ENCODE assay signal across 1 cellular context in the genomic region with DNA sequence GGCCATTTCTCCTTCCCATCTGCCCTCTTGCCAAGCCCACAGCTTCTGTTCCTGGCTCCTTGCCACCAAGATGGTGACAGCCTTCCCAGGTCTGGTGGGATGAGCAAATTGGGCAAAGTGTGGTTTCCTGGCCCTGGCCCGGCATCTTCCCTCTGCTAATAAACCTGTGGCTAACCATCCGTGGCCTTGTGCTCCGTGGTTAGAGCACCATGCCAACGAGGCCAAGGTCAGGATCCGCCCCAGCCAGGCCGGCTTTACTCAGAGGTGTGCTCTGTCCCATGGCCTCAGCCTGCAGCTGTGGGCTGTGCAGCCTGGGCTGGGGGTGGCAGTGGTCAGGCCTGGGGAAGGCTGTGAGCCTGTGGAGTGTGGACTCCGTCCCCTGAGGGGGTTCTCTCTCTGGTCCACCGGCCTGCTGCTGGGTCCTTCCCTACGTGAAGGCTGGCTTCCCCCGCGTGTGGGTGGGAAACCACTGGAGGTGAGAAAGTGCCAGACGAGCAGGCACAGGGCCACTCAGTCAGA.
A peak's percentile ranks its signal among the peaks of the same experiment; 100 is the strongest.
TF ChIP-seq lines count a peak whose summit lies in the region.

No MANE protein-coding gene starts in this region.

TF ChIP-seq in HepG2, 621 proteins besides CTCF, POLR2A, EP300 and RAD21 (continued from another document):
- TF ChIP-seq, protein P1, sequence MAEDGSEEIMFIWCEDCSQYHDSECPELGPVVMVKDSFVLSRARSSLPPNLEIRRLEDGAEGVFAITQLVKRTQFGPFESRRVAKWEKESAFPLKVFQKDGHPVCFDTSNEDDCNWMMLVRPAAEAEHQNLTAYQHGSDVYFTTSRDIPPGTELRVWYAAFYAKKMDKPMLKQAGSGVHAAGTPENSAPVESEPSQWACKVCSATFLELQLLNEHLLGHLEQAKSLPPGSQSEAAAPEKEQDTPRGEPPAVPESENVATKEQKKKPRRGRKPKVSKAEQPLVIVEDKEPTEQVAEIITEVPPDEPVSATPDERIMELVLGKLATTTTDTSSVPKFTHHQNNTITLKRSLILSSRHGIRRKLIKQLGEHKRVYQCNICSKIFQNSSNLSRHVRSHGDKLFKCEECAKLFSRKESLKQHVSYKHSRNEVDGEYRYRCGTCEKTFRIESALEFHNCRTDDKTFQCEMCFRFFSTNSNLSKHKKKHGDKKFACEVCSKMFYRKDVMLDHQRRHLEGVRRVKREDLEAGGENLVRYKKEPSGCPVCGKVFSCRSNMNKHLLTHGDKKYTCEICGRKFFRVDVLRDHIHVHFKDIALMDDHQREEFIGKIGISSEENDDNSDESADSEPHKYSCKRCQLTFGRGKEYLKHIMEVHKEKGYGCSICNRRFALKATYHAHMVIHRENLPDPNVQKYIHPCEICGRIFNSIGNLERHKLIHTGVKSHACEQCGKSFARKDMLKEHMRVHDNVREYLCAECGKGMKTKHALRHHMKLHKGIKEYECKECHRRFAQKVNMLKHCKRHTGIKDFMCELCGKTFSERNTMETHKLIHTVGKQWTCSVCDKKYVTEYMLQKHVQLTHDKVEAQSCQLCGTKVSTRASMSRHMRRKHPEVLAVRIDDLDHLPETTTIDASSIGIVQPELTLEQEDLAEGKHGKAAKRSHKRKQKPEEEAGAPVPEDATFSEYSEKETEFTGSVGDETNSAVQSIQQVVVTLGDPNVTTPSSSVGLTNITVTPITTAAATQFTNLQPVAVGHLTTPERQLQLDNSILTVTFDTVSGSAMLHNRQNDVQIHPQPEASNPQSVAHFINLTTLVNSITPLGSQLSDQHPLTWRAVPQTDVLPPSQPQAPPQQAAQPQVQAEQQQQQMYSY (CRISPR knock-in tag; IDR thresholded peaks at IDR 0.05): no peak
- TF ChIP-seq, protein P2, sequence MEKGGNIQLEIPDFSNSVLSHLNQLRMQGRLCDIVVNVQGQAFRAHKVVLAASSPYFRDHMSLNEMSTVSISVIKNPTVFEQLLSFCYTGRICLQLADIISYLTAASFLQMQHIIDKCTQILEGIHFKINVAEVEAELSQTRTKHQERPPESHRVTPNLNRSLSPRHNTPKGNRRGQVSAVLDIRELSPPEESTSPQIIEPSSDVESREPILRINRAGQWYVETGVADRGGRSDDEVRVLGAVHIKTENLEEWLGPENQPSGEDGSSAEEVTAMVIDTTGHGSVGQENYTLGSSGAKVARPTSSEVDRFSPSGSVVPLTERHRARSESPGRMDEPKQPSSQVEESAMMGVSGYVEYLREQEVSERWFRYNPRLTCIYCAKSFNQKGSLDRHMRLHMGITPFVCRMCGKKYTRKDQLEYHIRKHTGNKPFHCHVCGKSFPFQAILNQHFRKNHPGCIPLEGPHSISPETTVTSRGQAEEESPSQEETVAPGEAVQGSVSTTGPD (CRISPR knock-in tag; IDR thresholded peaks at IDR 0.05): peak; percentile 87; the same call in 1 of the 2 replicates
- TF ChIP-seq ZNF670 (CRISPR knock-in tag; IDR thresholded peaks at IDR 0.05; ENCODE audit: borderline replicate concordance): no peak
- TF ChIP-seq CENPT (CRISPR knock-in tag; IDR thresholded peaks at IDR 0.05; ENCODE audit: low read depth): no peak
- peak; percentile 57; the same call in 1 of the 2 replicates for TF ChIP-seq ZNF121 (CRISPR knock-in tag; IDR thresholded peaks at IDR 0.05)
- 0 out of 2 replicates have a peak, but pooled peaks have one; percentile 52 for TF ChIP-seq HNRNPL (IDR thresholded peaks at IDR 0.05; ENCODE audit: low read depth, low read length)
- no peak for TF ChIP-seq ZNF24 (IDR thresholded peaks at IDR 0.05)
- no peak for TF ChIP-seq SOX13 (IDR thresholded peaks at IDR 0.05)
- peak in 1 of 2 experiments; percentile 71; a peak in 2 of 4 replicates for TF ChIP-seq SOX13 (CRISPR knock-in tag; conservative IDR thresholded peaks at IDR 0.05 in 1 of 2, IDR thresholded peaks at IDR 0.05 in 1 of 2)
- TF ChIP-seq NR2C2 (CRISPR knock-in tag; IDR thresholded peaks at IDR 0.05; ENCODE audit: borderline replicate concordance): peak; percentile 28; the same call in 1 of the 2 replicates
- TF ChIP-seq, protein P3, sequence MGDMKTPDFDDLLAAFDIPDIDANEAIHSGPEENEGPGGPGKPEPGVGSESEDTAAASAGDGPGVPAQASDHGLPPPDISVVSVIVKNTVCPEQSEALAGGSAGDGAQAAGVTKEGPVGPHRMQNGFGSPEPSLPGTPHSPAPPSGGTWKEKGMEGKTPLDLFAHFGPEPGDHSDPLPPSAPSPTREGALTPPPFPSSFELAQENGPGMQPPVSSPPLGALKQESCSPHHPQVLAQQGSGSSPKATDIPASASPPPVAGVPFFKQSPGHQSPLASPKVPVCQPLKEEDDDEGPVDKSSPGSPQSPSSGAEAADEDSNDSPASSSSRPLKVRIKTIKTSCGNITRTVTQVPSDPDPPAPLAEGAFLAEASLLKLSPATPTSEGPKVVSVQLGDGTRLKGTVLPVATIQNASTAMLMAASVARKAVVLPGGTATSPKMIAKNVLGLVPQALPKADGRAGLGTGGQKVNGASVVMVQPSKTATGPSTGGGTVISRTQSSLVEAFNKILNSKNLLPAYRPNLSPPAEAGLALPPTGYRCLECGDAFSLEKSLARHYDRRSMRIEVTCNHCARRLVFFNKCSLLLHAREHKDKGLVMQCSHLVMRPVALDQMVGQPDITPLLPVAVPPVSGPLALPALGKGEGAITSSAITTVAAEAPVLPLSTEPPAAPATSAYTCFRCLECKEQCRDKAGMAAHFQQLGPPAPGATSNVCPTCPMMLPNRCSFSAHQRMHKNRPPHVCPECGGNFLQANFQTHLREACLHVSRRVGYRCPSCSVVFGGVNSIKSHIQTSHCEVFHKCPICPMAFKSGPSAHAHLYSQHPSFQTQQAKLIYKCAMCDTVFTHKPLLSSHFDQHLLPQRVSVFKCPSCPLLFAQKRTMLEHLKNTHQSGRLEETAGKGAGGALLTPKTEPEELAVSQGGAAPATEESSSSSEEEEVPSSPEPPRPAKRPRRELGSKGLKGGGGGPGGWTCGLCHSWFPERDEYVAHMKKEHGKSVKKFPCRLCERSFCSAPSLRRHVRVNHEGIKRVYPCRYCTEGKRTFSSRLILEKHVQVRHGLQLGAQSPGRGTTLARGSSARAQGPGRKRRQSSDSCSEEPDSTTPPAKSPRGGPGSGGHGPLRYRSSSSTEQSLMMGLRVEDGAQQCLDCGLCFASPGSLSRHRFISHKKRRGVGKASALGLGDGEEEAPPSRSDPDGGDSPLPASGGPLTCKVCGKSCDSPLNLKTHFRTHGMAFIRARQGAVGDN (CRISPR knock-in tag; IDR thresholded peaks at IDR 0.05): peak; percentile 94
- TF ChIP-seq U2AF1 (optimal IDR thresholded peaks at IDR 0.05; ENCODE audit: low read depth, low read length): no peak
- TF ChIP-seq, protein P4, sequence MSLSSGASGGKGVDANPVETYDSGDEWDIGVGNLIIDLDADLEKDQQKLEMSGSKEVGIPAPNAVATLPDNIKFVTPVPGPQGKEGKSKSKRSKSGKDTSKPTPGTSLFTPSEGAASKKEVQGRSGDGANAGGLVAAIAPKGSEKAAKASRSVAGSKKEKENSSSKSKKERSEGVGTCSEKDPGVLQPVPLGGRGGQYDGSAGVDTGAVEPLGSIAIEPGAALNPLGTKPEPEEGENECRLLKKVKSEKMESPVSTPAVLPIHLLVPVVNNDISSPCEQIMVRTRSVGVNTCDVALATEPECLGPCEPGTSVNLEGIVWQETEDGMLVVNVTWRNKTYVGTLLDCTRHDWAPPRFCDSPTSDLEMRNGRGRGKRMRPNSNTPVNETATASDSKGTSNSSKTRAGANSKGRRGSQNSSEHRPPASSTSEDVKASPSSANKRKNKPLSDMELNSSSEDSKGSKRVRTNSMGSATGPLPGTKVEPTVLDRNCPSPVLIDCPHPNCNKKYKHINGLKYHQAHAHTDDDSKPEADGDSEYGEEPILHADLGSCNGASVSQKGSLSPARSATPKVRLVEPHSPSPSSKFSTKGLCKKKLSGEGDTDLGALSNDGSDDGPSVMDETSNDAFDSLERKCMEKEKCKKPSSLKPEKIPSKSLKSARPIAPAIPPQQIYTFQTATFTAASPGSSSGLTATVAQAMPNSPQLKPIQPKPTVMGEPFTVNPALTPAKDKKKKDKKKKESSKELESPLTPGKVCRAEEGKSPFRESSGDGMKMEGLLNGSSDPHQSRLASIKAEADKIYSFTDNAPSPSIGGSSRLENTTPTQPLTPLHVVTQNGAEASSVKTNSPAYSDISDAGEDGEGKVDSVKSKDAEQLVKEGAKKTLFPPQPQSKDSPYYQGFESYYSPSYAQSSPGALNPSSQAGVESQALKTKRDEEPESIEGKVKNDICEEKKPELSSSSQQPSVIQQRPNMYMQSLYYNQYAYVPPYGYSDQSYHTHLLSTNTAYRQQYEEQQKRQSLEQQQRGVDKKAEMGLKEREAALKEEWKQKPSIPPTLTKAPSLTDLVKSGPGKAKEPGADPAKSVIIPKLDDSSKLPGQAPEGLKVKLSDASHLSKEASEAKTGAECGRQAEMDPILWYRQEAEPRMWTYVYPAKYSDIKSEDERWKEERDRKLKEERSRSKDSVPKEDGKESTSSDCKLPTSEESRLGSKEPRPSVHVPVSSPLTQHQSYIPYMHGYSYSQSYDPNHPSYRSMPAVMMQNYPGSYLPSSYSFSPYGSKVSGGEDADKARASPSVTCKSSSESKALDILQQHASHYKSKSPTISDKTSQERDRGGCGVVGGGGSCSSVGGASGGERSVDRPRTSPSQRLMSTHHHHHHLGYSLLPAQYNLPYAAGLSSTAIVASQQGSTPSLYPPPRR (CRISPR knock-in tag; IDR thresholded peaks at IDR 0.05; ENCODE audit: borderline replicate concordance): 0 out of 2 replicates have a peak, but pooled peaks have one; percentile 63
- TF ChIP-seq ZNF629 (CRISPR knock-in tag; conservative IDR thresholded peaks at IDR 0.05): peak; percentile 42; the same call in 1 of the 2 replicates
- peak; percentile 65 for TF ChIP-seq PHF21A (CRISPR knock-in tag; IDR thresholded peaks at IDR 0.05)
- TF ChIP-seq, protein P5, sequence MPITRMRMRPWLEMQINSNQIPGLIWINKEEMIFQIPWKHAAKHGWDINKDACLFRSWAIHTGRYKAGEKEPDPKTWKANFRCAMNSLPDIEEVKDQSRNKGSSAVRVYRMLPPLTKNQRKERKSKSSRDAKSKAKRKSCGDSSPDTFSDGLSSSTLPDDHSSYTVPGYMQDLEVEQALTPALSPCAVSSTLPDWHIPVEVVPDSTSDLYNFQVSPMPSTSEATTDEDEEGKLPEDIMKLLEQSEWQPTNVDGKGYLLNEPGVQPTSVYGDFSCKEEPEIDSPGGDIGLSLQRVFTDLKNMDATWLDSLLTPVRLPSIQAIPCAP (CRISPR knock-in tag; IDR thresholded peaks at IDR 0.05; ENCODE audit: low read depth): no peak
- TF ChIP-seq, protein P6, sequence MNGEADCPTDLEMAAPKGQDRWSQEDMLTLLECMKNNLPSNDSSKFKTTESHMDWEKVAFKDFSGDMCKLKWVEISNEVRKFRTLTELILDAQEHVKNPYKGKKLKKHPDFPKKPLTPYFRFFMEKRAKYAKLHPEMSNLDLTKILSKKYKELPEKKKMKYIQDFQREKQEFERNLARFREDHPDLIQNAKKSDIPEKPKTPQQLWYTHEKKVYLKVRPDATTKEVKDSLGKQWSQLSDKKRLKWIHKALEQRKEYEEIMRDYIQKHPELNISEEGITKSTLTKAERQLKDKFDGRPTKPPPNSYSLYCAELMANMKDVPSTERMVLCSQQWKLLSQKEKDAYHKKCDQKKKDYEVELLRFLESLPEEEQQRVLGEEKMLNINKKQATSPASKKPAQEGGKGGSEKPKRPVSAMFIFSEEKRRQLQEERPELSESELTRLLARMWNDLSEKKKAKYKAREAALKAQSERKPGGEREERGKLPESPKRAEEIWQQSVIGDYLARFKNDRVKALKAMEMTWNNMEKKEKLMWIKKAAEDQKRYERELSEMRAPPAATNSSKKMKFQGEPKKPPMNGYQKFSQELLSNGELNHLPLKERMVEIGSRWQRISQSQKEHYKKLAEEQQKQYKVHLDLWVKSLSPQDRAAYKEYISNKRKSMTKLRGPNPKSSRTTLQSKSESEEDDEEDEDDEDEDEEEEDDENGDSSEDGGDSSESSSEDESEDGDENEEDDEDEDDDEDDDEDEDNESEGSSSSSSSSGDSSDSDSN (CRISPR knock-in tag; IDR thresholded peaks at IDR 0.05): peak; percentile 88
- no peak for TF ChIP-seq TRIM24 (CRISPR knock-in tag; IDR thresholded peaks at IDR 0.05)
- no peak for TF ChIP-seq CREM (IDR thresholded peaks at IDR 0.05)
- no peak for TF ChIP-seq CREM (CRISPR knock-in tag; IDR thresholded peaks at IDR 0.05)
- TF ChIP-seq, protein P7, sequence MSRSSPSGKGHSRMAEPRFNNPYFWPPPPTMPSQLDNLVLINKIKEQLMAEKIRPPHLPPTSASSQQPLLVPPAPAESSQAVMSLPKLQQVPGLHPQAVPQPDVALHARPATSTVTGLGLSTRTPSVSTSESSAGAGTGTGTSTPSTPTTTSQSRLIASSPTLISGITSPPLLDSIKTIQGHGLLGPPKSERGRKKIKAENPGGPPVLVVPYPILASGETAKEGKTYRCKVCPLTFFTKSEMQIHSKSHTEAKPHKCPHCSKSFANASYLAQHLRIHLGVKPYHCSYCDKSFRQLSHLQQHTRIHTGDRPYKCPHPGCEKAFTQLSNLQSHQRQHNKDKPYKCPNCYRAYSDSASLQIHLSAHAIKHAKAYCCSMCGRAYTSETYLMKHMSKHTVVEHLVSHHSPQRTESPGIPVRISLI (CRISPR knock-in tag; IDR thresholded peaks at IDR 0.05; ENCODE audit: borderline replicate concordance): no peak
- no peak for TF ChIP-seq ZFAT (CRISPR knock-in tag; conservative IDR thresholded peaks at IDR 0.05)
- no peak for TF ChIP-seq ZNF761 (CRISPR knock-in tag; conservative IDR thresholded peaks at IDR 0.05)
- TF ChIP-seq ZNF589 (CRISPR knock-in tag; conservative IDR thresholded peaks at IDR 0.05): no peak
- TF ChIP-seq RFX3 (CRISPR knock-in tag; IDR thresholded peaks at IDR 0.05): no peak
- TF ChIP-seq SNAI1 (CRISPR knock-in tag; IDR thresholded peaks at IDR 0.05; ENCODE audit: borderline replicate concordance): peak; percentile 79; the same call in 1 of the 2 replicates
- no peak for TF ChIP-seq SATB2 (CRISPR knock-in tag; IDR thresholded peaks at IDR 0.05)
- 0 out of 2 replicates have a peak, but pooled peaks have one; percentile 56 for TF ChIP-seq ZSCAN25 (CRISPR knock-in tag; IDR thresholded peaks at IDR 0.05)
- no peak for TF ChIP-seq NFYC (CRISPR knock-in tag; IDR thresholded peaks at IDR 0.05)
- TF ChIP-seq, protein P8, sequence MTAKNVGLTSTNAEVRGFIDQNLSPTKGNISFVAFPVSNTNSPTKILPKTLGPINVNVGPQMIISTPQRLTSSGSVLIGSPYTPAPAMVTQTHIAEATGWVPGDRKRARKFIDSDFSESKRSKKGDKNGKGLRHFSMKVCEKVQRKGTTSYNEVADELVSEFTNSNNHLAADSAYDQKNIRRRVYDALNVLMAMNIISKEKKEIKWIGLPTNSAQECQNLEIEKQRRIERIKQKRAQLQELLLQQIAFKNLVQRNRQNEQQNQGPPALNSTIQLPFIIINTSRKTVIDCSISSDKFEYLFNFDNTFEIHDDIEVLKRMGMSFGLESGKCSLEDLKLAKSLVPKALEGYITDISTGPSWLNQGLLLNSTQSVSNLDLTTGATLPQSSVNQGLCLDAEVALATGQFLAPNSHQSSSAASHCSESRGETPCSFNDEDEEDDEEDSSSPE (CRISPR knock-in tag; IDR thresholded peaks at IDR 0.05): peak; percentile 52; the same call in 1 of the 2 replicates
- TF ChIP-seq PRPF4 (IDR thresholded peaks at IDR 0.05; ENCODE audit: low read depth, low read length, poor library complexity, severe bottlenecking): no peak
- peak; percentile 60; the same call in 1 of the 2 replicates for TF ChIP-seq BORCS8-MEF2B (CRISPR knock-in tag; IDR thresholded peaks at IDR 0.05)
